Comparison of ENCODE assay signal across 9 cellular contexts in the genomic region with DNA sequence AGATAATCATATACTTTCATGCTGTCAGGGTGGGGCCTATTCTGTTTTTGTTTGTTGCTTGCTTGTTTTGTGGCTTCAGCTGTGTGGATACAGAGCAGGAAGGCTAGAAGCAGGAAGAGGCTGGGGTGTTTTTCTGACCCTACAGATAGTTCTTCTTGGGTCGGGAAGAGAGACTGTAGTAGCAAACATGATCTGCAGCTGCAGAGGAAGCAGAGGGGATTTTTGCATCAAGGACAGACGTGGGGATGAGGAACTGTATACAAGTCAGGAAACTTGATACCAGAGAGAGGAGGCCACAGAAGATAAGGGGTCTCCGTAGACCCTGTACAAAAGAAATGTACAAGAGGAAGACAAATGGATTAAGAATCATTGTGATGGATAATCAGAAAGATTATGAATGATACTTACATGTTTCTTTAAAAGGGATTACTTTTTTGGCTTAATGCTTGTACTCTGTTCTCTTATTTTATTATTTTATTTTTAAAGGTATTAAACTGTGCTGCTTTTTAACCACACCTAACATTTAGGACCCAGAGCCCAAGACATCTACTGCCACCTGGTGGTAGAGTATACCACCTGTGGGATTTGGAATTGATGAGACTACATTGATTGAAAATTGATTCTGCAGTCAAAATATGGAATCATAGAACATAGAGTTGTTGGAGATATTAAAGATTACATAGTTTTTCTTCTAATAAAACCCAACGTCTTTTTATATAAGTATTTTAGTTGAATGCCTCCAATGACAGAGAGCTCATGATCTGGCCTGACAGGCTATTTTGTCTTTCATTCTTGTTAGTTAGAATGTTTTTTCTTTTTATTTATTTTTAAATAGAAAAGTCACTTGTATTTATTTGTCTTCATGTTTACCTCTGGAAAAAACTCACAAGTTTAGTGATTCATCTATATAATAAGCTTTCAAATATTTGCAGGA. TPM values are rescaled to one million over a fixed set of nuclear protein-coding genes. Genes with fewer than 3 reads are reported as not detected.
A peak's percentile ranks its signal among the peaks of the same experiment; 100 is the strongest.
DNase-seq lines count a peak whose midpoint lies in the region; ATAC-seq and TF ChIP-seq lines count a peak whose summit lies in the region.
"Had no signal": no experiment of that assay in that cellular context is flagged by ENCODE, and none has a peak within 500 bp of the region (broad histone marks: within the 10 kb centered on the region; RNA-seq: fewer than 3 reads in every experiment).

No MANE protein-coding gene starts in this region.

- H3K4me3 ChIP-seq in BJ (ENCODE audit: low read depth, low read length), result no peak overlapping the region
- no peak overlapping the region for H3K4me3 ChIP-seq in breast epithelium
- no peak overlapping the region for H3K4me3 ChIP-seq in liver (ENCODE audit: low read depth in 1 of 3, low read length in 3 of 3)

- POLR2A ChIA-PET in BJ (lab: Charles Lee), result no interaction called here

- intact Hi-C loops in breast epithelium (cut with DNase I; ENCODE audit: low total_unique reads), result no loop called here

- TF ChIP-seq RAD21 in liver (IDR thresholded peaks at IDR 0.05), result peak; percentile 86 to 88

- no peak for ATAC-seq in HG02884 (IDR thresholded peaks at IDR 0.05; ENCODE audit: unreplicated experiment)
- ATAC-seq: naive thymus-derived CD4-positive, alpha-beta T cell had no signal

- no peaks in the 10 kb centered on the region; the same call in 1 of the 2 replicates for H3K27me3 ChIP-seq in BJ (ENCODE audit: control insufficient read depth, insufficient read depth, low read length)
- H3K27me3 ChIP-seq in breast epithelium, result no peaks in the 10 kb centered on the region
- H3K27me3 ChIP-seq in liver (ENCODE audit: control insufficient read depth in 4 of 4, insufficient read depth in 4 of 4, low read length in 3 of 4), result no peaks in the 10 kb centered on the region

- TF ChIP-seq POLR2A in breast epithelium (IDR thresholded peaks at IDR 0.05), result no peak

- DNase-seq in BJ (ENCODE audit: low read depth) (no peak), GM13977 (ENCODE audit: low spot score) (peak; percentile 34), NCI-H2196 treated with DMSO at 0.1 percent for 48 hours (lab: John Stamatoyannopoulos, UW; ENCODE audit: unreplicated experiment) (peak; percentile 52), breast epithelium (ENCODE audit: low spot score in 2 of 2) (peak in 1 of 2 donors; percentile 23), GM19240 (ENCODE audit: insufficient read length, low spot score) (no peak)
- DNase-seq in activated CD8-positive, alpha-beta memory T cell treated with anti-CD3 and anti-CD28 coated beads, Interleukin-2, amount 50 U/mL, for 4 hours, result no peak

- 34% methylated on average over 4 of the region's 4 CpGs for WGBS in liver

- H3K9ac ChIP-seq in liver (ENCODE audit: low read depth in 1 of 2, low read length in 2 of 2), result no peak overlapping the region

- TF ChIP-seq CTCF in BJ (IDR thresholded peaks at IDR 0.05; ENCODE audit: insufficient read depth, low read depth, low read length) (peak; percentile 74), GM13977 (IDR thresholded peaks at IDR 0.05; ENCODE audit: extremely low read depth, insufficient read depth, missing control alignments) (peak; percentile 68), breast epithelium (IDR thresholded peaks at IDR 0.05) (peak; percentile 28 to 53 (median 52)), liver (IDR thresholded peaks at IDR 0.05; ENCODE audit: low read depth, low read length, missing input control) (peak; percentile 69)

- no peaks in the 10 kb centered on the region for H3K4me1 ChIP-seq in breast epithelium
- H3K4me1 ChIP-seq in liver (ENCODE audit: control insufficient read depth in 4 of 4, insufficient read depth in 4 of 4, low read length in 3 of 4), result no peaks in the 10 kb centered on the region

- CTCF ChIA-PET in BJ (lab: Yijun Ruan, JAX), result interaction anchor here (0.5 to 11.2 kb wide), 24 partner anchors 9 to 504 kb away, joined by 3 to 108 read pairs (median 4); partner anchors contain the start of gene KALRN

- in situ Hi-C loops in GM13977 (cut with MboI; ENCODE audit: low pct_unique_long_range_greater_than_20kb, low sequenced_read_pairs, unreplicated experiment), result no loop called here

- H3K27ac ChIP-seq in breast epithelium (no peak overlapping the region), liver (ENCODE audit: low read depth in 1 of 2, low read length in 2 of 2) (no peak overlapping the region)

- H3K36me3 ChIP-seq in BJ (ENCODE audit: control insufficient read depth, insufficient read depth, low read length) (no peaks in the 10 kb centered on the region), breast epithelium (no peaks in the 10 kb centered on the region), liver (ENCODE audit: control insufficient read depth in 4 of 4, insufficient read depth in 3 of 4, low read depth in 1 of 4, low read length in 3 of 4) (no peaks in the 10 kb centered on the region)

- H3K9me3 ChIP-seq in breast epithelium (no peaks in the 10 kb centered on the region), liver (ENCODE audit: control insufficient read depth in 4 of 4, low read length in 3 of 4) (no peaks in the 10 kb centered on the region)

TF ChIP-seq in liver, 16 proteins besides CTCF, POLR2A, EP300 and RAD21:
- TF ChIP-seq SP1 (IDR thresholded peaks at IDR 0.05) (no peak), HNF4A (conservative IDR thresholded peaks at IDR 0.05) (no peak), FOXA1 (IDR thresholded peaks at IDR 0.05) (no peak), FOXA2 (IDR thresholded peaks at IDR 0.05) (no peak), RXRA (IDR thresholded peaks at IDR 0.05) (no peak), JUND (IDR thresholded peaks at IDR 0.05) (no peak), NR2F2 (IDR thresholded peaks at IDR 0.05) (no peak), TAF1 (conservative IDR thresholded peaks at IDR 0.05) (no peak), HNF4G (IDR thresholded peaks at IDR 0.05) (no peak)
- TF ChIP-seq, protein P1, sequence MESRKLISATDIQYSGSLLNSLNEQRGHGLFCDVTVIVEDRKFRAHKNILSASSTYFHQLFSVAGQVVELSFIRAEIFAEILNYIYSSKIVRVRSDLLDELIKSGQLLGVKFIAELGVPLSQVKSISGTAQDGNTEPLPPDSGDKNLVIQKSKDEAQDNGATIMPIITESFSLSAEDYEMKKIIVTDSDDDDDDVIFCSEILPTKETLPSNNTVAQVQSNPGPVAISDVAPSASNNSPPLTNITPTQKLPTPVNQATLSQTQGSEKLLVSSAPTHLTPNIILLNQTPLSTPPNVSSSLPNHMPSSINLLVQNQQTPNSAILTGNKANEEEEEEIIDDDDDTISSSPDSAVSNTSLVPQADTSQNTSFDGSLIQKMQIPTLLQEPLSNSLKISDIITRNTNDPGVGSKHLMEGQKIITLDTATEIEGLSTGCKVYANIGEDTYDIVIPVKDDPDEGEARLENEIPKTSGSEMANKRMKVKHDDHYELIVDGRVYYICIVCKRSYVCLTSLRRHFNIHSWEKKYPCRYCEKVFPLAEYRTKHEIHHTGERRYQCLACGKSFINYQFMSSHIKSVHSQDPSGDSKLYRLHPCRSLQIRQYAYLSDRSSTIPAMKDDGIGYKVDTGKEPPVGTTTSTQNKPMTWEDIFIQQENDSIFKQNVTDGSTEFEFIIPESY (IDR thresholded peaks at IDR 0.05), result no peak
- TF ChIP-seq, protein P2, sequence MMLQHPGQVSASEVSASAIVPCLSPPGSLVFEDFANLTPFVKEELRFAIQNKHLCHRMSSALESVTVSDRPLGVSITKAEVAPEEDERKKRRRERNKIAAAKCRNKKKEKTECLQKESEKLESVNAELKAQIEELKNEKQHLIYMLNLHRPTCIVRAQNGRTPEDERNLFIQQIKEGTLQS (IDR thresholded peaks at IDR 0.05), result no peak
- TF ChIP-seq, protein P3, sequence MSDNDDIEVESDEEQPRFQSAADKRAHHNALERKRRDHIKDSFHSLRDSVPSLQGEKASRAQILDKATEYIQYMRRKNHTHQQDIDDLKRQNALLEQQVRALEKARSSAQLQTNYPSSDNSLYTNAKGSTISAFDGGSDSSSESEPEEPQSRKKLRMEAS (IDR thresholded peaks at IDR 0.05), result no peak

RNA-seq across cellular contexts. Expression of gene KALRN, which starts 46.1 kb away (rescaled TPM):
- polyA plus RNA-seq in BJ (2011; rRNA removed) (7.7 and 10.6 TPM in 2 replicates), liver (1 to 10 TPM; 7.6 to 8.2 TPM)
- 40.6 and 42.1 TPM in 2 replicates for polyA minus RNA-seq in BJ (2011; rRNA and poly(A)+ RNA removed)
- total RNA-seq in breast epithelium (10 to 100 TPM; 36.3 to 82.3 (median 47.3) TPM), liver (10 to 100 TPM; 15.7 to 37.6 TPM)

Comparison
In these comparisons a context has a peak if more than half of its experiments do, and no peak if none do; other contexts are left out.
1. DNase-seq: peak in GM13977 (single experiment) and NCI-H2196 treated with DMSO at 0.1 percent for 48 hours (single experiment); none in BJ (single experiment), activated CD8-positive, alpha-beta memory T cell treated with anti-CD3 and anti-CD28 coated beads, Interleukin-2, amount 50 U/mL, for 4 hours (single experiment) and GM19240 (single experiment).
2. Peak in every context shown above with its lines, with median percentiles within 50 percentile points of each other: CTCF ChIP-seq.